In the genomic region with DNA sequence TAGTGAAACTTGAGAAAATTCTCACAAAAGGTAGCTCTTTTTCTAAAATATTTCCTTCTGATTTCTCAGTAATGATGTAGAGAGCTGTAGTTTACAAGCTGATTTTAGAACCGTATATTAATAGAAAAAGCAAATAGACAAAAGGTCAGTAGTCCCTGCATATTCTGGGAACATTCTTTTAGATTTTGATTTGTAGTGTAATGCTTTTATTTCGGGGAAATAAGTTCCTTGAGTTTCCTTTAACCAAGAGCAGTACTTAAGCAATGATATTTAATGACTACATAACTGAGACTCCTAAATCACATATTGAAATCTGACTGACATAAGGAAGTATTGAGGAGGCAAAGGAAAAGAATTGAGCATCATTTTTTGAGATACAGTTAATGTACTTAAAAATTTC, we compare ENCODE assay signal across 27 cellular contexts.
"Had no signal": no experiment of that assay in that cellular context is flagged by ENCODE, and none has a peak within 500 bp of the region (broad histone marks: within the 10 kb centered on the region; RNA-seq: fewer than 3 reads in every experiment).

No MANE protein-coding gene starts in this region.

- H3K4me3 Mint-ChIP-seq: activated naive CD8-positive, alpha-beta T cell; activated T-cell treated with anti-CD3 and anti-CD28 coated beads, Interleukin-2, amount 50 U/mL, for 4 hours; naive thymus-derived CD4-positive, alpha-beta T cell; neural crest cell had no signal

- H3K27me3 ChIP-seq: gastroesophageal sphincter, uterus had no signal

- H3K27ac Mint-ChIP-seq: activated naive CD8-positive, alpha-beta T cell; activated T-helper 2 cell treated with anti-CD3 and anti-CD28 coated beads, Interferon-gamma antibody, Interleukin-2, Interleukin-4, amounts not matched to agents 10 μg/mL and 5 μg/mL and 100 μg/mL, durations not matched to agents 14 hours and 24 hours and 36 hours; naive thymus-derived CD4-positive, alpha-beta T cell had no signal

- H3K9me3 ChIP-seq: gastroesophageal sphincter, prostate gland, uterus had no signal

- H3K27me3 Mint-ChIP-seq: activated naive CD8-positive, alpha-beta T cell; naive thymus-derived CD4-positive, alpha-beta T cell had no signal

- H3K4me1 ChIP-seq: prostate gland had no signal

- H3K27ac ChIP-seq: prostate gland, uterus had no signal

- H3K36me3 ChIP-seq: prostate gland, uterus had no signal

- FAIRE-seq: endothelial cell of umbilical vein, TTC549 had no signal

- ATAC-seq: activated T-cell treated with anti-CD3 and anti-CD28 coated beads, Interleukin-2, amount 50 U/mL, for 4 hours; esophagus mucosa; gastroesophageal sphincter; naive thymus-derived CD4-positive, alpha-beta T cell; SK-N-SH treated with all-trans-retinoic acid at 6 μM for 48 hours; stimulated activated naive CD8-positive, alpha-beta T cell treated with anti-CD3 and anti-CD28 coated beads, Interleukin-15, Interleukin-2, amounts not matched to agents 100 U/mL and 50 U/mL, for 24 hours had no signal

- H3K9me3 Mint-ChIP-seq: activated T-cell treated with anti-CD3 and anti-CD28 coated beads, Interleukin-2, amount 50 U/mL, for 4 hours had no signal

- H3K4me3 ChIP-seq: gastroesophageal sphincter, lung, prostate gland, uterus had no signal

- DNase-seq: activated CD8-positive, alpha-beta memory T cell treated with anti-CD3 and anti-CD28 coated beads for 24 hours; activated CD8-positive, alpha-beta memory T cell treated with anti-CD3 and anti-CD28 coated beads, Interleukin-2, amount 50 U/mL, for 4 hours; activated naive CD4-positive, alpha-beta T cell; activated T-cell treated with anti-CD3 and anti-CD28 coated beads, Interleukin-2, amount 50 U/mL, for 4 hours; cerebellar nuclear complex; dermis blood vessel endothelial cell; effector memory CD4-positive, alpha-beta T cell; head of caudate nucleus; hypothalamus; naive thymus-derived CD4-positive, alpha-beta T cell; occipital lobe; stimulated activated CD4-positive, alpha-beta T cell treated with anti-CD3 and anti-CD28 coated beads, Interleukin-12 subunit alpha, Interleukin-12 subunit beta, amount 100 ng/mL, for 4 hours; stimulated activated CD4-positive, alpha-beta T cell treated with anti-CD3 and anti-CD28 coated beads, Interleukin-4, amount 100 ng/mL, for 4 hours; stimulated activated naive CD8-positive, alpha-beta T cell treated with anti-CD3 and anti-CD28 coated beads, Interleukin-15, Interleukin-2, amounts not matched to agents 100 U/mL and 50 U/mL, for 24 hours; substantia nigra; trophoblast cell; uterus had no signal
